ENCODE assay signal across 16 cellular contexts in genomic region chr11:32838505-32839274, GRCh38. TPM values are rescaled to one million over a fixed set of nuclear protein-coding genes. Genes with fewer than 3 reads are reported as not detected.
DNase-seq lines count a peak whose midpoint lies in the region; ATAC-seq and TF ChIP-seq lines count a peak whose summit lies in the region.
"Had no signal": no experiment of that assay in that cellular context is flagged by ENCODE, and none has a peak within 500 bp of the region (broad histone marks: within the 10 kb centered on the region; RNA-seq: fewer than 3 reads in every experiment).

No MANE protein-coding gene starts in this region.

- in situ Hi-C loops in ACHN (cut with HindIII; ENCODE audit: low pct_ligation_motif_present, low pct_unique_long_range_greater_than_20kb, low sequenced_read_pairs) = no loop called here

- H3K27me3 ChIP-seq in RWPE2 (ENCODE audit: insufficient read depth, poor library complexity, severe bottlenecking) = no peaks in the 10 kb centered on the region
- H3K27me3 ChIP-seq: Peyer's patch had no signal

- H3K9me3 ChIP-seq in RWPE2 (ENCODE audit: severe bottlenecking) = no peaks in the 10 kb centered on the region
- H3K9me3 ChIP-seq: Peyer's patch had no signal

- H3K27ac ChIP-seq in RWPE2 (ENCODE audit: poor library complexity, severe bottlenecking) = peak overlapping the region; percentile 68
- H3K27ac ChIP-seq: Peyer's patch had no signal

- peak; percentile 96 for ATAC-seq in RWPE2 (ENCODE audit: low read depth)
- no peak for ATAC-seq in GM18861 (IDR thresholded peaks at IDR 0.05; ENCODE audit: unreplicated experiment)
- ATAC-seq: naive thymus-derived CD8-positive, alpha-beta T cell; sciatic nerve had no signal

- no peak overlapping the region for H3K4me3 ChIP-seq in RWPE2 (ENCODE audit: severe bottlenecking)
- H3K4me3 ChIP-seq: Peyer's patch had no signal

- peak; percentile 61 for DNase-seq in COR-L47 (lab: John Stamatoyannopoulos, UW)
- peak; percentile 73 for DNase-seq in HT-29 (ENCODE audit: low spot score)
- no peak for DNase-seq in RWPE2 (ENCODE audit: low spot score)
- peak; percentile 66 for DNase-seq in iris pigment epithelial cell (ENCODE audit: low read depth)
- no peak for DNase-seq in ACHN
- DNase-seq in GM19240 (ENCODE audit: insufficient read length, low spot score) = no peak
- DNase-seq in GM10248 (ENCODE audit: extremely low spot score) = no peak
- DNase-seq: activated naive CD8-positive, alpha-beta T cell treated with anti-CD3 and anti-CD28 coated beads, Interleukin-2, amount 10 ng/mL, durations not matched to agents 7 days and 5 days; cortex of kidney; foreskin melanocyte; kidney; naive thymus-derived CD8-positive, alpha-beta T cell; NCI-H2029 treated with DMSO at 0.1 percent for 48 hours had no signal

- POLR2A ChIA-PET in GM10248 (lab: Yijun Ruan, JAX) = interaction anchor here (0.5 kb wide), 1 partner anchor 42 kb away, joined by 4 read pairs; no protein-coding TSS in a partner anchor

- TF ChIP-seq CTCF in RWPE2 (IDR thresholded peaks at IDR 0.05; ENCODE audit: poor library complexity, severe bottlenecking) (no peak), GM10248 (IDR thresholded peaks at IDR 0.05; ENCODE audit: control extremely low read depth, extremely low read depth, low read depth, missing control alignments) (no peak)

- peaks cover 40% of the 10 kb centered on the region for H3K36me3 ChIP-seq in RWPE2 (ENCODE audit: low read depth)
- H3K36me3 ChIP-seq: Peyer's patch had no signal

- peaks cover 21% of the 10 kb centered on the region for H3K4me1 ChIP-seq in RWPE2 (ENCODE audit: insufficient read depth, poor library complexity, severe bottlenecking)
- H3K4me1 ChIP-seq: Peyer's patch had no signal

- CTCF ChIA-PET in GM10248 (lab: Yijun Ruan, JAX) = interaction anchor here (1.2 to 1.3 kb wide), 2 partner anchors 54 to 227 kb away, joined by 3 to 4 read pairs; partner anchors contain the start of gene QSER1

RNA-seq across cellular contexts. Expression of gene PRRG4, which starts 9.0 kb away (rescaled TPM):
- 4.3 and 4.8 TPM in 2 replicates for total RNA-seq in HT-29 (2014; rRNA removed; shearing (Covaris generic))
- total RNA-seq: naive thymus-derived CD8-positive, alpha-beta T cell had no signal

RNA-seq across cellular contexts. Expression of gene CCDC73, which starts 44.2 kb away (rescaled TPM):
- not detected in 2 replicates for total RNA-seq in HT-29 (2014; rRNA removed; shearing (Covaris generic))
- total RNA-seq: naive thymus-derived CD8-positive, alpha-beta T cell; Peyer's patch; sciatic nerve had no signal

RNA-seq across cellular contexts. Expression of gene QSER1, which starts 53.9 kb away (rescaled TPM):
- total RNA-seq in HT-29 (2014; rRNA removed; shearing (Covaris generic)) = 11.4 and 13.1 TPM in 2 replicates

Comparison
In these comparisons a context has a peak if more than half of its experiments do, and no peak if none do; other contexts are left out.
1. DNase-seq: peak in COR-L47 (single experiment), HT-29 (single experiment) and iris pigment epithelial cell (single experiment); none in RWPE2 (single experiment), ACHN (single experiment), GM19240 (single experiment) and GM10248 (single experiment).